In the genomic region with DNA sequence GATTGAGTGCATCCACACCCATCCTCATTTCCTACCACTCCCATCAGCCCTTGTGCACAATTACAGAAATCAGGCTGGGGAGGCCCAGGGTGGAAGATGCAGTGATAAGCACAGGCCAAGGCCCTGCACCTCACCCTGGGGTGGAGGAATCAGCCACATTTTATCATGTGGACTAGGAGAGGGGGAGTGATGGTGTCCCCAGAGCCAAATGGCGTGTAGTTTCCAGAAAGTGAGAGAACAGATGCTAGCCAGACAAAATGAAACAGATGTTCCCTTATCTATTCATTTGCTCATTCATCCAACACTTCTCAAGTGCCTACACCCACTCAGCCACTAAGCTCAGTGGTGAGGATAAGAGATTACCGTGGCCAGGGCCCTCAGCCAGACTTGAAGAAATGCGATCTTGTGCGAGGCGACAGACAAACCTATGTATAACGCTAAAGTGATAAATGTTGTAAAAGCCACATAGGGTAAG, we compare ENCODE assay signal across 14 cellular contexts.
DNase-seq lines count a peak whose midpoint lies in the region; ATAC-seq and TF ChIP-seq lines count a peak whose summit lies in the region.
"Had no signal": no experiment of that assay in that cellular context is flagged by ENCODE, and none has a peak within 500 bp of the region (broad histone marks: within the 10 kb centered on the region; RNA-seq: fewer than 3 reads in every experiment).

No MANE protein-coding gene starts in this region.

- no peak overlapping the region for H2AFZ ChIP-seq in neural cell (ENCODE audit: low read depth, low read length)

- H3K4me2 ChIP-seq in neural cell (ENCODE audit: low read length), result no peak overlapping the region

- no peaks in the 10 kb centered on the region for H3F3A ChIP-seq in neural cell (ENCODE audit: insufficient read depth, low read length, poor library complexity, severe bottlenecking)

- no peak overlapping the region for H3K9ac ChIP-seq in neural cell (ENCODE audit: low read length)

- no peaks in the 10 kb centered on the region for H3K9me3 ChIP-seq in neural cell (ENCODE audit: low read length)

- H3K4me3 ChIP-seq in coronary artery (no peak overlapping the region), neural cell (ENCODE audit: low read length) (no peak overlapping the region)

- no peaks in the 10 kb centered on the region for H3K79me2 ChIP-seq in neural cell (replicated peaks; ENCODE audit: insufficient read depth, low read length)

- TF ChIP-seq CTCF in coronary artery (IDR thresholded peaks at IDR 0.05) (no peak), neural cell (IDR thresholded peaks at IDR 0.05; ENCODE audit: poor library complexity, severe bottlenecking) (no peak), nephron progenitor cell (IDR thresholded peaks at IDR 0.05) (no peak)

- H3K27ac ChIP-seq in coronary artery, result peak overlapping the region in 1 of 2 donors; percentile 15
- peak overlapping the region; percentile 33 for H3K27ac ChIP-seq in neural cell (ENCODE audit: low read length)
- H3K27ac ChIP-seq: VCaP had no signal

- H3K4me3 Mint-ChIP-seq in nephron progenitor cell, result no peak overlapping the region
- H3K4me3 Mint-ChIP-seq: type B pancreatic cell had no signal

- H3K9me2 ChIP-seq in neural cell (ENCODE audit: insufficient read depth, low read length), result no peaks in the 10 kb centered on the region

- H3K27me3 ChIP-seq in neural cell (ENCODE audit: insufficient read depth, low read depth, low read length), result no peaks in the 10 kb centered on the region

- TF ChIP-seq POLR2A in GM18505 (IDR thresholded peaks at IDR 0.05; ENCODE audit: borderline replicate concordance, extremely low read depth, insufficient read depth, insufficient read length), result no peak

- no peaks in the 10 kb centered on the region for H3K36me3 Mint-ChIP-seq in nephron progenitor cell (ENCODE audit: low read depth)
- H3K36me3 Mint-ChIP-seq: type B pancreatic cell had no signal

- TF ChIP-seq RAD21 in neural cell (conservative IDR thresholded peaks at IDR 0.05), result no peak

- H3K36me3 ChIP-seq in neural cell (ENCODE audit: insufficient read depth, low read length), result no peaks in the 10 kb centered on the region

- H4K20me1 ChIP-seq in neural cell (ENCODE audit: insufficient read depth), result no peaks in the 10 kb centered on the region

- H3K4me1 Mint-ChIP-seq in nephron progenitor cell, result peaks cover 25% of the 10 kb centered on the region

- no peaks in the 10 kb centered on the region for H3K9me3 Mint-ChIP-seq in nephron progenitor cell
- H3K9me3 Mint-ChIP-seq: type B pancreatic cell had no signal

- no peak overlapping the region for H3K27ac Mint-ChIP-seq in nephron progenitor cell
- H3K27ac Mint-ChIP-seq: type B pancreatic cell had no signal

- ATAC-seq in GM18505 (IDR thresholded peaks at IDR 0.05; ENCODE audit: unreplicated experiment), result no peak
- ATAC-seq: esophagus mucosa had no signal

- TF ChIP-seq EP300 in neural cell (conservative IDR thresholded peaks at IDR 0.05; ENCODE audit: poor library complexity, severe bottlenecking), result no peak

- DNase-seq in DMS79 treated with DMSO at 0.1 percent for 48 hours (lab: John Stamatoyannopoulos, UW) (peak; percentile 98), NCI-H2196 treated with DMSO at 0.1 percent for 48 hours (lab: John Stamatoyannopoulos, UW; ENCODE audit: unreplicated experiment) (peak; percentile 40), coronary artery (ENCODE audit: low spot score) (peak; percentile 76), NCI-H1048 (lab: John Stamatoyannopoulos, UW) (no peak), NCI-H774 (lab: John Stamatoyannopoulos, UW) (no peak), nephron progenitor cell (no peak)
- DNase-seq: Calu3; H7; stimulated activated CD4-positive, alpha-beta T cell treated with anti-CD3 and anti-CD28 coated beads, Interleukin-4, amount 100 ng/mL, for 1 hour had no signal

- H3K27me3 Mint-ChIP-seq in nephron progenitor cell (ENCODE audit: low read depth, poor library complexity), result peaks cover 10% of the 10 kb centered on the region
- H3K27me3 Mint-ChIP-seq: type B pancreatic cell had no signal

TF ChIP-seq in neural cell, 6 proteins besides CTCF, POLR2A, EP300 and RAD21:
- no peak for TF ChIP-seq POLR2AphosphoS5 (IDR thresholded peaks at IDR 0.05)

Comparison
In these comparisons a context has a peak if more than half of its experiments do, and no peak if none do; other contexts are left out.
1. DNase-seq: peak in DMS79 treated with DMSO at 0.1 percent for 48 hours (single experiment), NCI-H2196 treated with DMSO at 0.1 percent for 48 hours (single experiment) and coronary artery (single experiment); none in NCI-H1048 (single experiment), NCI-H774 (single experiment) and nephron progenitor cell (single experiment).